ENCODE assay signal across 11 cellular contexts in the genomic region with DNA sequence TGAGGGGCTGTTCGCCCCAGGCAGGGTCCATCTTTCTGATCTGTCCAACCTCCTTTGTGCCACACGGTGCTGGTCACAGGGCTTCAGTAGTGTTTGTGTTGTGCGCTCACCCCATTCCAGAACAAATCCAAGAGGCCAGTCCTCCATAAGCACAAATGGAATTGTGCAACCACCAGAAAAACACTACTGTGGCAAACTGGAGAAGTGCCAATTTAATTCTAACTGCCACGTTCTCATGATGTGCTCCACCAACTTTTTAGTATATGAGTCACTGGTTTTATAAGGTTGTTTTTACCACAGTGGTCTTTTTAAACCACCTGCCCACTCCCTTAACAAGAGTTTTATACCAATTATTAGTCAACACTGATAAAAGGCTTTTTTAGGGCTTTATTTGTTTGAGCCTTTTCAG.
DNase-seq lines count a peak whose midpoint lies in the region; ATAC-seq, FAIRE-seq and TF ChIP-seq lines count a peak whose summit lies in the region.
"Had no signal": no experiment of that assay in that cellular context is flagged by ENCODE, and none has a peak within 500 bp of the region (broad histone marks: within the 10 kb centered on the region; RNA-seq: fewer than 3 reads in every experiment).

No MANE protein-coding gene starts in this region.

- no peaks in the 10 kb centered on the region for H3K9me3 Mint-ChIP-seq in astrocyte (ENCODE audit: unreplicated experiment)
- H3K9me3 Mint-ChIP-seq: T-helper 1 cell treated with Interleukin-12 subunit alpha and Interleukin-12 subunit beta and Interleukin-4 antibody, amounts not matched to agents 30 μg/mL and 1 μg/mL, for 36 hours had no signal

- peaks cover 10% of the 10 kb centered on the region for H3K36me3 ChIP-seq in astrocyte (ENCODE audit: insufficient read depth, low read length)
- no peaks in the 10 kb centered on the region for H3K36me3 ChIP-seq in left lung
- H3K36me3 ChIP-seq: thyroid gland had no signal

- H3K9me3 ChIP-seq in astrocyte (ENCODE audit: insufficient read depth, low read depth, low read length): no peaks in the 10 kb centered on the region
- H3K9me3 ChIP-seq in left lung: no peaks in the 10 kb centered on the region
- H3K9me3 ChIP-seq: thyroid gland had no signal

- FAIRE-seq in astrocyte (lab: Jason Lieb, UNC): no peak

- intact Hi-C loops in left lung (cut with DNase I): no loop called here

- H3K27ac ChIP-seq in astrocyte (ENCODE audit: low read depth, low read length) (no peak overlapping the region), left lung (no peak overlapping the region)
- H3K27ac ChIP-seq: thyroid gland had no signal

- TF ChIP-seq CTCF in astrocyte (IDR thresholded peaks at IDR 0.05; ENCODE audit: insufficient read depth, low read depth, low read length) (no peak), left lung (IDR thresholded peaks at IDR 0.05) (no peak)

- DNase-seq in Caki2 (ENCODE audit: low read depth) (peak; percentile 98), Kasumi-1 (lab: John Stamatoyannopoulos, UW) (peak; percentile 8), astrocyte (ENCODE audit: low read depth) (peak; percentile 84), left lung (no peak), hippocampal formation (lab: John Stamatoyannopoulos, UW) (no peak), GM19238 (ENCODE audit: insufficient read length, low spot score) (no peak)
- no peak for DNase-seq in effector CD4-positive, alpha-beta T cell

- ATAC-seq in left lung (peak; percentile 56), GM18867 (IDR thresholded peaks at IDR 0.05; ENCODE audit: unreplicated experiment) (no peak)
- ATAC-seq: activated naive CD4-positive, alpha-beta T cell treated with anti-CD3 and anti-CD28 coated beads, Interleukin-2, amount 50 U/mL, for 72 hours had no signal

- H3K4me2 ChIP-seq in astrocyte (ENCODE audit: low read length): no peak overlapping the region

- H3K4me3 ChIP-seq in astrocyte (ENCODE audit: insufficient read depth, low read depth, low read length) (no peak overlapping the region), left lung (no peak overlapping the region)
- H3K4me3 ChIP-seq: thyroid gland had no signal

- no peaks in the 10 kb centered on the region for H3K79me2 ChIP-seq in astrocyte (ENCODE audit: insufficient read depth, low read length)

- no peaks in the 10 kb centered on the region for H3K27me3 ChIP-seq in astrocyte (ENCODE audit: insufficient read depth, low read length)
- H3K27me3 ChIP-seq in left lung: no peaks in the 10 kb centered on the region
- H3K27me3 ChIP-seq: thyroid gland had no signal

- H3K4me1 ChIP-seq in astrocyte (ENCODE audit: insufficient read depth, low read length) (peaks cover 15% of the 10 kb centered on the region), left lung (no peaks in the 10 kb centered on the region)
- H3K4me1 ChIP-seq: thyroid gland had no signal

- no peaks in the 10 kb centered on the region for H3K27me3 Mint-ChIP-seq in astrocyte (ENCODE audit: low read depth, unreplicated experiment)

- H3K4me3 Mint-ChIP-seq in astrocyte (ENCODE audit: unreplicated experiment): no peak overlapping the region
- H3K4me3 Mint-ChIP-seq: T-helper 1 cell treated with Interleukin-12 subunit alpha and Interleukin-12 subunit beta and Interleukin-4 antibody, amounts not matched to agents 30 μg/mL and 1 μg/mL, for 36 hours had no signal

- in situ Hi-C loops in Caki2 (cut with HindIII; ENCODE audit: low pct_unique_long_range_greater_than_20kb, low sequenced_read_pairs): no loop called here

- H4K20me1 ChIP-seq in astrocyte (ENCODE audit: insufficient read depth, low read length): no peaks in the 10 kb centered on the region

- H3K36me3 Mint-ChIP-seq in astrocyte (ENCODE audit: low read depth, unreplicated experiment): peaks cover 6% of the 10 kb centered on the region
- H3K36me3 Mint-ChIP-seq: activated naive CD4-positive, alpha-beta T cell treated with anti-CD3 and anti-CD28 coated beads, Interleukin-2, amount 50 U/mL, for 72 hours had no signal

- H3K4me1 Mint-ChIP-seq in astrocyte (ENCODE audit: low read depth, unreplicated experiment): peaks cover 3% of the 10 kb centered on the region

- peak overlapping the region; percentile 29 for H2AFZ ChIP-seq in astrocyte (ENCODE audit: low read depth, low read length)

- H3K27ac Mint-ChIP-seq in astrocyte (ENCODE audit: unreplicated experiment): no peak overlapping the region
- H3K27ac Mint-ChIP-seq: activated naive CD4-positive, alpha-beta T cell treated with anti-CD3 and anti-CD28 coated beads, Interleukin-2, amount 50 U/mL, for 72 hours; T-helper 1 cell treated with Interleukin-12 subunit alpha and Interleukin-12 subunit beta and Interleukin-4 antibody, amounts not matched to agents 30 μg/mL and 1 μg/mL, for 36 hours had no signal

- no peak overlapping the region for H3K9ac ChIP-seq in astrocyte (ENCODE audit: low read length)

Comparison
In these comparisons a context has a peak if more than half of its experiments do, and no peak if none do; other contexts are left out.
1. DNase-seq: peak in Caki2 (single experiment), Kasumi-1 (2 of 2) and astrocyte (single experiment); none in left lung (0 of 2), hippocampal formation (0 of 2), GM19238 (single experiment) and effector CD4-positive, alpha-beta T cell (single experiment).